ENCODE assay signal across 8 cellular contexts in genomic region chr16:27972500-27972899, GRCh38.
DNase-seq lines count a peak whose midpoint lies in the region; ATAC-seq and TF ChIP-seq lines count a peak whose summit lies in the region.

No MANE protein-coding gene starts in this region.

- TF ChIP-seq CTCF in C4-2B (conservative IDR thresholded peaks at IDR 0.05) (peak; percentile 88), spleen (IDR thresholded peaks at IDR 0.05 in 8 of 11, conservative IDR thresholded peaks at IDR 0.05 in 3 of 11) (peak in 8 of 11 experiments; percentile 8 to 61 (median 41))

- peaks cover 0 to 16% (median 6%) of the 10 kb centered on the region in 8 donors for H3K9me3 ChIP-seq in spleen

- DNase-seq in GM19240 (ENCODE audit: insufficient read length, low spot score) (peak; percentile 37), NCI-H69 (lab: John Stamatoyannopoulos, UW) (peak; percentile 75), cardiac septum (ENCODE audit: low spot score) (peak; percentile 15), spleen (peak; percentile 32)
- DNase-seq in activated T-cell treated with anti-CD3 and anti-CD28 coated beads, Interleukin-2, amount 50 U/mL, for 48 hours, result peak; percentile 54

- TF ChIP-seq POLR2A in spleen (IDR thresholded peaks at IDR 0.05), result no peak

- H3K4me1 ChIP-seq in spleen, result no peaks in the 10 kb centered on the region

- H3K36me3 ChIP-seq in spleen, result no peaks in the 10 kb centered on the region

- H3K4me3 ChIP-seq in spleen, result no peak overlapping the region

- WGBS in spleen, 5 donors, result 0 to 2% (median 1%) methylated on average over 4 of the region's 4 CpGs

- ATAC-seq in HG03439 (IDR thresholded peaks at IDR 0.05; ENCODE audit: unreplicated experiment) (no peak), GM18873 (IDR thresholded peaks at IDR 0.05; ENCODE audit: low FRiP score, unreplicated experiment) (no peak)

- no peak overlapping the region for H3K27ac ChIP-seq in C4-2B
- no peak overlapping the region for H3K27ac ChIP-seq in spleen

- intact Hi-C loops in cardiac septum (cut with DNase I) (loop anchor here (2.0 to 10.0 kb wide), 3 partner anchors 90 to 328 kb away; partner anchors contain the start of gene GSG1L), spleen (cut with DNase I; ENCODE audit: low total_unique reads) (no loop called here)

- peaks cover 0 to 23% (median 0%) of the 10 kb centered on the region in 7 donors for H3K27me3 ChIP-seq in spleen (replicated peaks in 1 of 7)

Comparison
In these comparisons a context has a peak if more than half of its experiments do, and no peak if none do; other contexts are left out.
1. DNase-seq: peak in every context shown above with its lines; median percentile 75 in NCI-H69; 54 in activated T-cell treated with anti-CD3 and anti-CD28 coated beads, Interleukin-2, amount 50 U/mL, for 48 hours; 37 in GM19240; 32 in spleen; 15 in cardiac septum.